In genomic region chr7:138885383-138886147, GRCh38 we compare ENCODE assay signal across 17 cellular contexts.
DNase-seq lines count a peak whose midpoint lies in the region; ATAC-seq, FAIRE-seq and TF ChIP-seq lines count a peak whose summit lies in the region.
"Had no signal": no experiment of that assay in that cellular context is flagged by ENCODE, and none has a peak within 500 bp of the region (broad histone marks: within the 10 kb centered on the region; RNA-seq: fewer than 3 reads in every experiment).

No MANE protein-coding gene starts in this region.

- TF ChIP-seq CTCF in GM23338 (conservative IDR thresholded peaks at IDR 0.05; ENCODE audit: low read depth in 2 of 2) (peak in 1 of 2 experiments; percentile 32; a peak in 1 of 4 replicates), WI38 (IDR thresholded peaks at IDR 0.05; ENCODE audit: low read depth, low read length) (0 out of 2 replicates have a peak, but pooled peaks have one; percentile 11), keratinocyte (optimal IDR thresholded peaks at IDR 0.05 in 1 of 3, IDR thresholded peaks at IDR 0.05 in 1 of 3, conservative IDR thresholded peaks at IDR 0.05 in 1 of 3; ENCODE audit: extremely low read depth in 1 of 3, insufficient read depth in 2 of 3, low read length in 3 of 3) (peak in 2 of 3 experiments; percentile 22 to 42), A673 (conservative IDR thresholded peaks at IDR 0.05; ENCODE audit: low read depth, low read length) (no peak), breast epithelium (IDR thresholded peaks at IDR 0.05) (no peak), foreskin fibroblast (IDR thresholded peaks at IDR 0.05; ENCODE audit: low read depth, low read length) (no peak)

- H3K4me1 ChIP-seq in GM23338 (ENCODE audit: insufficient read depth) = no peaks in the 10 kb centered on the region
- H3K4me1 ChIP-seq in keratinocyte (ENCODE audit: control insufficient read depth, extremely low read depth, insufficient read depth, low read length) = no peaks in the 10 kb centered on the region
- peaks cover 13% of the 10 kb centered on the region for H3K4me1 ChIP-seq in A673 (ENCODE audit: insufficient read depth, low read length, poor library complexity, severe bottlenecking)
- H3K4me1 ChIP-seq in breast epithelium = no peaks in the 10 kb centered on the region

- H3K9me3 Mint-ChIP-seq in activated CD4-positive, alpha-beta T cell treated with anti-CD3 and anti-CD28 coated beads for 36 hours (ENCODE audit: low read depth) = no peaks in the 10 kb centered on the region
- H3K9me3 Mint-ChIP-seq in GM23338 = no peaks in the 10 kb centered on the region
- H3K9me3 Mint-ChIP-seq: activated T-cell treated with anti-CD3 and anti-CD28 coated beads, Interleukin-2, amount 50 U/mL, for 24 hours; mesothelial cell of epicardium had no signal

- H3K27ac ChIP-seq in GM23338 (ENCODE audit: low read depth) = no peak overlapping the region
- no peak overlapping the region for H3K27ac ChIP-seq in keratinocyte (ENCODE audit: control insufficient read depth, insufficient read depth, low read length)
- H3K27ac ChIP-seq in A673 (ENCODE audit: low read depth, low read length, poor library complexity, severe bottlenecking) = no peak overlapping the region
- H3K27ac ChIP-seq in breast epithelium = no peak overlapping the region
- H3K27ac ChIP-seq: heart left ventricle, neutrophil, upper lobe of left lung had no signal

- no peak for FAIRE-seq in keratinocyte (lab: Jason Lieb, UNC)

- H3K4me3 Mint-ChIP-seq in activated CD4-positive, alpha-beta T cell treated with anti-CD3 and anti-CD28 coated beads for 36 hours = no peak overlapping the region
- H3K4me3 Mint-ChIP-seq in GM23338 = no peak overlapping the region
- H3K4me3 Mint-ChIP-seq: activated T-cell treated with anti-CD3 and anti-CD28 coated beads, Interleukin-2, amount 50 U/mL, for 24 hours; mesothelial cell of epicardium had no signal

- BruUV-seq in A673 (replicated peaks; lab: Mats Ljungman, UMichigan) = no TSS peak

- H3K36me3 Mint-ChIP-seq in activated CD4-positive, alpha-beta T cell treated with anti-CD3 and anti-CD28 coated beads for 36 hours (ENCODE audit: low read depth) = no peaks in the 10 kb centered on the region
- H3K36me3 Mint-ChIP-seq in GM23338 (ENCODE audit: low read depth) = peaks cover 32% of the 10 kb centered on the region

- H3K4me3 ChIP-seq in GM23338 (no peak overlapping the region), WI38 (ENCODE audit: low read depth, low read length) (no peak overlapping the region), keratinocyte (ENCODE audit: control insufficient read depth in 2 of 3, extremely low read depth in 1 of 3, insufficient read depth in 2 of 3, low read depth in 1 of 3, low read length in 3 of 3) (no peak overlapping the region), A673 (ENCODE audit: low read depth, low read length, poor library complexity, severe bottlenecking) (no peak overlapping the region), breast epithelium (no peak overlapping the region), foreskin fibroblast (ENCODE audit: low read depth in 1 of 2, low read length in 2 of 2) (no peak overlapping the region)
- H3K4me3 ChIP-seq: heart left ventricle, upper lobe of left lung had no signal

- intact Hi-C loops in activated CD4-positive, alpha-beta T cell treated with anti-CD3 and anti-CD28 coated beads for 36 hours (cut with DNase I, micrococcal nuclease) = loop anchor here (1.0 to 10.0 kb wide), 5 partner anchors 96 to 190 kb away; partner anchors contain the start of gene KIAA1549 (in 2 of the 2)
- intact Hi-C loops in A673 (cut with micrococcal nuclease; ENCODE audit: unreplicated experiment) (loop anchor here (2.0 to 5.0 kb wide), 2 partner anchors 92 to 189 kb away; no protein-coding TSS in a partner anchor), breast epithelium (cut with DNase I; ENCODE audit: low total_unique reads) (no loop called here)

- H3K4me2 ChIP-seq in GM23338 (no peak overlapping the region), keratinocyte (ENCODE audit: control insufficient read depth, extremely low read depth, insufficient read depth, low read depth, low read length) (no peak overlapping the region)

- no peaks in the 10 kb centered on the region for H3K79me2 ChIP-seq in GM23338 (replicated peaks; ENCODE audit: insufficient read depth)
- no peaks in the 10 kb centered on the region for H3K79me2 ChIP-seq in keratinocyte (ENCODE audit: control insufficient read depth, insufficient read depth, low read length)

- peak; percentile 18 for ATAC-seq in activated CD4-positive, alpha-beta T cell treated with anti-CD3 and anti-CD28 coated beads for 36 hours
- ATAC-seq in GM23338 = peak; percentile 72
- ATAC-seq: esophagus mucosa had no signal

- no peaks in the 10 kb centered on the region for H3K9me1 ChIP-seq in keratinocyte (ENCODE audit: control insufficient read depth, extremely low read depth, insufficient read depth, low read length)

- H3K9ac ChIP-seq in keratinocyte (ENCODE audit: control insufficient read depth, extremely low read depth, insufficient read depth, low read length) = no peak overlapping the region

- no peaks in the 10 kb centered on the region for H3K27me3 ChIP-seq in GM23338 (ENCODE audit: insufficient read depth)
- no peaks in the 10 kb centered on the region for H3K27me3 ChIP-seq in keratinocyte (ENCODE audit: control insufficient read depth, extremely low read depth, insufficient read depth, low read length)
- H3K27me3 ChIP-seq in A673 (replicated peaks; ENCODE audit: insufficient read depth, low read depth, low read length, poor library complexity) = no peaks in the 10 kb centered on the region
- no peaks in the 10 kb centered on the region for H3K27me3 ChIP-seq in breast epithelium
- H3K27me3 ChIP-seq: heart left ventricle, neutrophil, upper lobe of left lung had no signal

- H3K36me3 ChIP-seq in GM23338 (ENCODE audit: insufficient read depth) (peaks cover 3% of the 10 kb centered on the region; the same call in 1 of the 2 replicates), keratinocyte (ENCODE audit: control insufficient read depth in 2 of 2, extremely low read depth in 1 of 2, insufficient read depth in 2 of 2, low read length in 2 of 2) (no peaks in the 10 kb centered on the region), A673 (ENCODE audit: insufficient read depth, low read length, poor library complexity, severe bottlenecking) (no peaks in the 10 kb centered on the region), breast epithelium (no peaks in the 10 kb centered on the region)
- H3K36me3 ChIP-seq: heart left ventricle, neutrophil, upper lobe of left lung had no signal

- H3K27me3 Mint-ChIP-seq in activated CD4-positive, alpha-beta T cell treated with anti-CD3 and anti-CD28 coated beads for 36 hours = no peaks in the 10 kb centered on the region
- peaks cover 6% of the 10 kb centered on the region for H3K27me3 Mint-ChIP-seq in GM23338 (ENCODE audit: insufficient read depth, low read depth, poor library complexity)
- H3K27me3 Mint-ChIP-seq: activated T-cell treated with anti-CD3 and anti-CD28 coated beads, Interleukin-2, amount 50 U/mL, for 24 hours had no signal

- H3K9me3 ChIP-seq in keratinocyte (ENCODE audit: control insufficient read depth, low read depth, low read length) = no peaks in the 10 kb centered on the region
- no peaks in the 10 kb centered on the region for H3K9me3 ChIP-seq in A673 (ENCODE audit: low read depth, low read length, poor library complexity, severe bottlenecking)
- no peaks in the 10 kb centered on the region for H3K9me3 ChIP-seq in breast epithelium
- H3K9me3 ChIP-seq: heart left ventricle, neutrophil, upper lobe of left lung had no signal

- H3K9me2 ChIP-seq in GM23338 (ENCODE audit: insufficient read depth) = no peaks in the 10 kb centered on the region

- POLR2A ChIA-PET in activated CD4-positive, alpha-beta T cell treated with anti-CD3 and anti-CD28 coated beads for 36 hours (lab: Charles Lee) = interaction anchor here (0.9 to 1.1 kb wide), 2 partner anchors 18 to 95 kb away, joined by 3 to 5 read pairs; no protein-coding TSS in a partner anchor
- POLR2A ChIA-PET in A673 (lab: Charles Lee; ENCODE audit: low non-redundant PET) = no interaction called here

- CTCF ChIA-PET in activated CD4-positive, alpha-beta T cell treated with anti-CD3 and anti-CD28 coated beads for 36 hours (lab: Charles Lee) = interaction anchor here (0.7 to 3.5 kb wide), 24 partner anchors 9 to 242 kb away, joined by 3 to 32 read pairs (median 4); partner anchors contain the start of gene KIAA1549
- CTCF ChIA-PET in A673 (lab: Charles Lee) = interaction anchor here (1.0 to 1.1 kb wide), 3 partner anchors 13 to 131 kb away, joined by 5 to 6 read pairs (median 6); no protein-coding TSS in a partner anchor

- 0 out of 2 replicates have a peak, but pooled peaks cover 3% of the 10 kb centered on the region for H3F3A ChIP-seq in GM23338 (replicated peaks; ENCODE audit: low read depth)

- H2AFZ ChIP-seq in GM23338 (no peak overlapping the region), keratinocyte (ENCODE audit: control insufficient read depth, low read length) (no peak overlapping the region)

- DNase-seq in activated CD4-positive, alpha-beta T cell treated with anti-CD3 and anti-CD28 coated beads for 36 hours = peak; percentile 18
- DNase-seq in activated CD4-positive, alpha-beta T cell treated with anti-CD3 and anti-CD28 coated beads for 4 hours = no peak
- DNase-seq in GM23338 (ENCODE audit: low spot score) = peak; percentile 19
- DNase-seq in keratinocyte (ENCODE audit: low read depth, low spot score) = no peak
- no peak for DNase-seq in A673 (ENCODE audit: low spot score)
- DNase-seq in breast epithelium (ENCODE audit: low spot score in 2 of 2) = no peak
- no peak for DNase-seq in foreskin fibroblast
- DNase-seq: activated CD4-positive, CD25-positive, alpha-beta regulatory T cell treated with anti-CD3 and anti-CD28 coated beads, Interleukin-2, amount 50 U/mL, for 72 hours; activated T-cell treated with anti-CD3 and anti-CD28 coated beads, Interleukin-2, amount 50 U/mL, for 24 hours; islet precursor cell; stimulated activated CD4-positive, alpha-beta T cell treated with anti-CD3 and anti-CD28 coated beads, Interleukin-4, amount 100 ng/mL, for 4 hours; upper lobe of left lung had no signal

- H4K20me1 ChIP-seq in GM23338 (replicated peaks; ENCODE audit: insufficient read depth) (no peaks in the 10 kb centered on the region; the same call in 1 of the 2 replicates), keratinocyte (ENCODE audit: control insufficient read depth, extremely low read depth, insufficient read depth, low read length) (no peaks in the 10 kb centered on the region)

- peaks cover 20% of the 10 kb centered on the region for H3K4me1 Mint-ChIP-seq in activated CD4-positive, alpha-beta T cell treated with anti-CD3 and anti-CD28 coated beads for 36 hours
- no peaks in the 10 kb centered on the region; the same call in 2 of the 3 replicates for H3K4me1 Mint-ChIP-seq in GM23338

- H3K27ac Mint-ChIP-seq in activated CD4-positive, alpha-beta T cell treated with anti-CD3 and anti-CD28 coated beads for 36 hours = no peak overlapping the region
- no peak overlapping the region for H3K27ac Mint-ChIP-seq in GM23338

- TF ChIP-seq POLR2A in breast epithelium (IDR thresholded peaks at IDR 0.05) = no peak

- dilution Hi-C loops in keratinocyte (cut with MboI; ENCODE audit: extremely low pct_ligation_motif_present, low sequenced_read_pairs) = no loop called here

Comparison
In these comparisons a context has a peak if more than half of its experiments do, and no peak if none do; other contexts are left out.
1. DNase-seq: peak in activated CD4-positive, alpha-beta T cell treated with anti-CD3 and anti-CD28 coated beads for 36 hours (single experiment) and GM23338 (single experiment); none in activated CD4-positive, alpha-beta T cell treated with anti-CD3 and anti-CD28 coated beads for 4 hours (0 of 2), keratinocyte (single experiment), A673 (single experiment), breast epithelium (0 of 2) and foreskin fibroblast (0 of 2).
2. CTCF ChIP-seq: peak in WI38 (single experiment) and keratinocyte (2 of 3); none in A673 (single experiment), breast epithelium (0 of 3) and foreskin fibroblast (single experiment).